ENCODE assay signal across 9 cellular contexts in genomic region chrX:26783512-26784225, GRCh38.
DNase-seq lines count a peak whose midpoint lies in the region; ATAC-seq, FAIRE-seq and TF ChIP-seq lines count a peak whose summit lies in the region.
"Had no signal": no experiment of that assay in that cellular context is flagged by ENCODE, and none has a peak within 500 bp of the region (broad histone marks: within the 10 kb centered on the region; RNA-seq: fewer than 3 reads in every experiment).

No MANE protein-coding gene starts in this region.

- no peak overlapping the region for H3K4me3 ChIP-seq in endodermal cell (ENCODE audit: low read length)

- no peaks in the 10 kb centered on the region for H3K36me3 ChIP-seq in endodermal cell (ENCODE audit: control insufficient read depth, insufficient read depth, low read length)

- TF ChIP-seq CTCF in endodermal cell (conservative IDR thresholded peaks at IDR 0.05) = peak; percentile 76

- no peak overlapping the region for H3K27ac Mint-ChIP-seq in endodermal cell
- H3K27ac Mint-ChIP-seq: dendritic cell treated with granulocyte-macrophage colony-stimulating factor and Interleukin-4, amounts not matched to agents 40 ng/mL and 50 ng/mL, for 4 days had no signal

- H3K36me3 Mint-ChIP-seq in endodermal cell (ENCODE audit: low read depth) = no peaks in the 10 kb centered on the region

- no peak overlapping the region for H3K27ac ChIP-seq in endodermal cell (ENCODE audit: low read depth, low read length)

- no peaks in the 10 kb centered on the region for H3K27me3 ChIP-seq in endodermal cell (ENCODE audit: control insufficient read depth, insufficient read depth, low read length, poor library complexity, severe bottlenecking)

- no peaks in the 10 kb centered on the region for H3K27me3 Mint-ChIP-seq in endodermal cell (ENCODE audit: insufficient read depth)
- H3K27me3 Mint-ChIP-seq: dendritic cell treated with granulocyte-macrophage colony-stimulating factor and Interleukin-4, amounts not matched to agents 40 ng/mL and 50 ng/mL, for 4 days had no signal

- H3K4me1 Mint-ChIP-seq in endodermal cell = no peaks in the 10 kb centered on the region

- peak; percentile 1 for DNase-seq in stimulated activated CD4-positive, alpha-beta T cell treated with anti-CD3 and anti-CD28 coated beads, Interleukin-15, amount 100 ng/mL, for 24 hours
- no peak for DNase-seq in stimulated activated CD4-positive, alpha-beta T cell treated with anti-CD3 and anti-CD28 coated beads, Interleukin-2, amount 100 ng/mL, for 24 hours
- DNase-seq in NCI-H748 treated with DMSO at 0.1 percent for 48 hours (lab: John Stamatoyannopoulos, UW) (peak; percentile 17), endodermal cell (peak; percentile 62), putamen (ENCODE audit: low spot score) (peak; percentile 0), frontal cortex (ENCODE audit: low spot score in 2 of 2) (no peak)
- no peak for DNase-seq in activated effector memory CD4-positive, alpha-beta T cell treated with anti-CD3 and anti-CD28 coated beads, Interleukin-2, amount 50 U/mL, for 16 hours

- H3K9ac ChIP-seq in endodermal cell (ENCODE audit: extremely low read depth, low read length, poor library complexity, severe bottlenecking) = no peak overlapping the region

- no peak for FAIRE-seq in frontal cortex (lab: Jason Lieb, UNC)

- 80% methylated on average over 10 of the region's 10 CpGs; no CpG with 5 or more reads in 1 of the 2 experiments for WGBS in endodermal cell (ENCODE audit: insufficient coverage in 1 of 2, insufficient read length in 1 of 2), 2 experiments

- no peaks in the 10 kb centered on the region for H3K4me1 ChIP-seq in endodermal cell (ENCODE audit: control insufficient read depth, insufficient read depth, low read length)

- peaks cover 21% of the 10 kb centered on the region for H3K9me3 ChIP-seq in endodermal cell (ENCODE audit: control insufficient read depth, low read length)

- ATAC-seq in HG02870 (IDR thresholded peaks at IDR 0.05; ENCODE audit: unreplicated experiment) = peak; percentile 81

- no peak overlapping the region for H3K4me3 Mint-ChIP-seq in endodermal cell
- H3K4me3 Mint-ChIP-seq: dendritic cell treated with granulocyte-macrophage colony-stimulating factor and Interleukin-4, amounts not matched to agents 40 ng/mL and 50 ng/mL, for 4 days had no signal

- H3K9me3 Mint-ChIP-seq in endodermal cell = peaks cover 59% of the 10 kb centered on the region

Comparison
In these comparisons a context has a peak if more than half of its experiments do, and no peak if none do; other contexts are left out.
1. DNase-seq: peak in stimulated activated CD4-positive, alpha-beta T cell treated with anti-CD3 and anti-CD28 coated beads, Interleukin-15, amount 100 ng/mL, for 24 hours (single experiment), NCI-H748 treated with DMSO at 0.1 percent for 48 hours (single experiment), endodermal cell (single experiment) and putamen (single experiment); none in stimulated activated CD4-positive, alpha-beta T cell treated with anti-CD3 and anti-CD28 coated beads, Interleukin-2, amount 100 ng/mL, for 24 hours (0 of 2), frontal cortex (0 of 2) and activated effector memory CD4-positive, alpha-beta T cell treated with anti-CD3 and anti-CD28 coated beads, Interleukin-2, amount 50 U/mL, for 16 hours (single experiment).